ENCODE assay signal across 9 cellular contexts in the genomic region with DNA sequence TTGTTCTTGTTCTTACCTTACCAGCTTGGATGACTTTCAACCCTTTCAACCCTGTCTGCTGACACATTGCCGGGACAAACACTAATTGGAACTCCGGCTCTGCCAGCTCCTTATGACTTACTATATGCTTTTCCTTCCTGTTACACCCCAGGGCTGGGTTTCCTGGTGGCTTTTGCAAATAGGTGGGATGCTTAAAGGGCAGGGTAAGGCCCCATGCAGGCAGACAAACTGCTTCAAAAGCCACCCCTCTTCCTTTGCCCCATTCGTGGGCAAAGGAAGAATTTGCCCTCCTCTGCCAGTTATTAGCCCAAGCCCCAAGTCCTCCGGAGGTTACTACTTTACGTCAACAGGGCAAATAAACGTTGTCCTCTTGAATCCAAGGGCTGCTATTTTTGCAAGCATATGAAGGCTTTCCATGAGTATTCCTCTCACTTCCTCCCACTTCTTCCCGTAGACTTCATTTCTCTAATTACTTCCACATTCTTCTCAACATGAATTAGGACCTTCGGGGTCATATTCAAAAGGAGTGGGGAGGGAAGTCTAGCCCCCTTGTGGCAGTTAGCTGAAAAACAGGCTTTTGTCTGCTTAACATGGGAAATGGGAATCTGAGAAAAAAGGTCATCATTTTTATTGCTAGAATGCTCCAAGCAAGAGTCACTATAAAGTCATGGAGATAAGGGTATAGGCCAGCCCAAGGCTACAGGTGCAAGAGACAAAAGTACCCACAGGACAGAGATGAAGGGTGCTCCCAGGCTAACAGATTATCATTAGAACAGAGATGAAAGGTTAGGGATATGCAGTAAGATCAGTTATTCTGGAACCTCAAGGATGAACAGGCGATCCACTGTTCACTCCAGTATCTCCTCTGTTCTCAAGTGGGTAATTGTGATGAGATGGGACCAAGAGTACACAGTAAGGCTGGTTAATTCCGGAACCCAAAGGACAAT. TPM values are rescaled to one million over a fixed set of nuclear protein-coding genes. Genes with fewer than 3 reads are reported as not detected.
A peak's percentile ranks its signal among the peaks of the same experiment; 100 is the strongest.
DNase-seq lines count a peak whose midpoint lies in the region; ATAC-seq and TF ChIP-seq lines count a peak whose summit lies in the region.
"Had no signal": no experiment of that assay in that cellular context is flagged by ENCODE, and none has a peak within 500 bp of the region (broad histone marks: within the 10 kb centered on the region; RNA-seq: fewer than 3 reads in every experiment).

No MANE protein-coding gene starts in this region.

- H3K27ac ChIP-seq in HCT116 (ENCODE audit: low read depth, low read length) (no peak overlapping the region), PC-3 (ENCODE audit: low read length) (peak overlapping the region; percentile 72), epithelial cell of prostate (peak overlapping the region; percentile 0)
- H3K27ac ChIP-seq: SJSA1 had no signal

- H3F3A ChIP-seq in PC-3 (ENCODE audit: low read length, unreplicated experiment): no peaks in the 10 kb centered on the region

- H3K4me3 Mint-ChIP-seq in nephron progenitor cell: no peak overlapping the region

- peaks cover 23% of the 10 kb centered on the region for H3K9me3 Mint-ChIP-seq in nephron progenitor cell

- H3K36me3 Mint-ChIP-seq in nephron progenitor cell (ENCODE audit: low read depth): peaks cover 4% of the 10 kb centered on the region

- POLR2A ChIA-PET in HCT116 (lab: Charles Lee) (no interaction called here), PC-3 (lab: Charles Lee; ENCODE audit: unreplicated experiment) (interaction anchor here (0.6 kb wide), 1 partner anchor 411 kb away, joined by 5 read pairs; no protein-coding TSS in a partner anchor)

- H3K4me1 Mint-ChIP-seq in nephron progenitor cell: peaks cover 11% of the 10 kb centered on the region

- H3K79me2 ChIP-seq in HCT116 (ENCODE audit: insufficient read depth, low read length) (no peaks in the 10 kb centered on the region), PC-3 (ENCODE audit: low read length) (no peaks in the 10 kb centered on the region)

- no peak overlapping the region for H3K4me3 ChIP-seq in HCT116 (replicated peaks in 1 of 2; ENCODE audit: low read depth in 1 of 2, low read length in 2 of 2)
- H3K4me3 ChIP-seq in PC-3 (ENCODE audit: low read length): peak overlapping the region; percentile 33; the same call in 1 of the 2 replicates
- H3K4me3 ChIP-seq: SJSA1 had no signal

- intact Hi-C loops in HCT116 (cut with micrococcal nuclease): loop anchor here (1.0 to 5.0 kb wide), 2 partner anchors 88 to 260 kb away; no protein-coding TSS in a partner anchor
- intact Hi-C loops in PC-3 (cut with micrococcal nuclease): loop anchor here (1.0 to 5.0 kb wide), 7 partner anchors 10 to 290 kb away; no protein-coding TSS in a partner anchor

- H3K4me1 ChIP-seq in HCT116 (ENCODE audit: control insufficient read depth in 1 of 2, insufficient read depth in 2 of 2, low read length in 2 of 2) (no peaks in the 10 kb centered on the region; a peak in 1 of 4 replicates), PC-3 (ENCODE audit: insufficient read depth, low read length) (peaks cover 22% of the 10 kb centered on the region)

- ATAC-seq in HCT116 (peak; percentile 73), PC-3 (peak; percentile 88), GM18505 (IDR thresholded peaks at IDR 0.05; ENCODE audit: unreplicated experiment) (no peak), HG02938 (IDR thresholded peaks at IDR 0.05; ENCODE audit: unreplicated experiment) (no peak)

- TF ChIP-seq CTCF in HCT116 (IDR thresholded peaks at IDR 0.05 in 2 of 3, conservative IDR thresholded peaks at IDR 0.05 in 1 of 3; ENCODE audit: borderline replicate concordance in 1 of 3, insufficient read depth in 1 of 3, low read depth in 2 of 3, low read length in 2 of 3) (peak; percentile 48 to 78 (median 76); a peak in 5 of 6 replicates), PC-3 (conservative IDR thresholded peaks at IDR 0.05; ENCODE audit: low read depth, low read length) (peak; percentile 94), nephron progenitor cell (IDR thresholded peaks at IDR 0.05) (peak; percentile 70)

- peak overlapping the region; percentile 33 for H2AFZ ChIP-seq in HCT116 (ENCODE audit: low read depth, low read length, poor library complexity, severe bottlenecking)
- peak overlapping the region; percentile 78 for H2AFZ ChIP-seq in PC-3 (ENCODE audit: low read length)

- no peaks in the 10 kb centered on the region for H3K27me3 Mint-ChIP-seq in nephron progenitor cell (ENCODE audit: low read depth, poor library complexity)

- H3K9me2 ChIP-seq in HCT116 (ENCODE audit: insufficient read depth) (no peaks in the 10 kb centered on the region), PC-3 (replicated peaks; ENCODE audit: low read length) (no peaks in the 10 kb centered on the region)

- H3K36me3 ChIP-seq in HCT116 (ENCODE audit: control insufficient read depth in 1 of 2, insufficient read depth in 2 of 2, low read length in 2 of 2) (no peaks in the 10 kb centered on the region), PC-3 (ENCODE audit: low read depth, low read length) (peaks cover 5% of the 10 kb centered on the region; the same call in 1 of the 2 replicates)

- no peaks in the 10 kb centered on the region for H4K20me1 ChIP-seq in HCT116 (ENCODE audit: insufficient read depth)
- H4K20me1 ChIP-seq in PC-3 (ENCODE audit: low read length): no peaks in the 10 kb centered on the region

- H3K27me3 ChIP-seq in HCT116 (ENCODE audit: insufficient read depth, low read length) (no peaks in the 10 kb centered on the region), PC-3 (ENCODE audit: low read length) (no peaks in the 10 kb centered on the region)
- H3K27me3 ChIP-seq: SJSA1 had no signal

- DNase-seq in D341Med (ENCODE audit: low spot score) (peak; percentile 37), HCT116 (ENCODE audit: low read depth, low spot score) (peak; percentile 13), PC-3 (peak; percentile 84), epithelial cell of prostate (ENCODE audit: low read depth, low spot score) (no peak), nephron progenitor cell (peak; percentile 43)
- DNase-seq in activated T-cell treated with anti-CD3 and anti-CD28 coated beads, Interleukin-2, amount 50 U/mL, for 48 hours: no peak

- CTCF ChIA-PET in HCT116 (lab: Charles Lee): interaction anchor here (1.5 kb wide), 1 partner anchor 9 kb away, joined by 3 read pairs; no protein-coding TSS in a partner anchor
- CTCF ChIA-PET in PC-3 (lab: Charles Lee): interaction anchor here (0.6 to 1.4 kb wide), 6 partner anchors 52 to 232 kb away, joined by 3 to 8 read pairs (median 3); no protein-coding TSS in a partner anchor

- peaks cover 0 to 4% of the 10 kb centered on the region in 2 experiments; a peak in 1 of 4 replicates for H3K9me3 ChIP-seq in HCT116 (ENCODE audit: control insufficient read depth in 1 of 2, insufficient read depth in 1 of 2, low read depth in 1 of 2, low read length in 2 of 2)
- H3K9me3 ChIP-seq in PC-3 (ENCODE audit: low read length): peaks cover 23% of the 10 kb centered on the region; the same call in 1 of the 2 replicates

- no TSS peak for BruUV-seq in HCT116 (replicated peaks; lab: Mats Ljungman, UMichigan)
- BruUV-seq in PC-3 (replicated peaks; lab: Mats Ljungman, UMichigan): TSS peak; percentile 96

- TF ChIP-seq RAD21 in HCT116 (IDR thresholded peaks at IDR 0.05; ENCODE audit: low read depth): peak; percentile 57

- RAD21 ChIA-PET in HCT116 (lab: Charles Lee; ENCODE audit: low non-redundant PET in 1 of 2, low total read pairs in 2 of 2, uncharacterized antibody in 2 of 2, unreplicated experiment in 2 of 2): no interaction called here

- no peak for TF ChIP-seq POLR2A in HCT116 (IDR thresholded peaks at IDR 0.05; ENCODE audit: borderline replicate concordance, extremely low read depth, insufficient read depth, insufficient read length)
- TF ChIP-seq POLR2A in GM18505 (IDR thresholded peaks at IDR 0.05; ENCODE audit: borderline replicate concordance, extremely low read depth, insufficient read depth, insufficient read length): no peak

- no peak overlapping the region for H3K9ac ChIP-seq in HCT116 (ENCODE audit: low read length)
- H3K9ac ChIP-seq in PC-3 (ENCODE audit: low read length): peak overlapping the region; percentile 8; the same call in 1 of the 2 replicates

- H3K4me2 ChIP-seq in HCT116 (ENCODE audit: low read length) (no peak overlapping the region), PC-3 (ENCODE audit: low read length) (peak overlapping the region; percentile 71)

- no peak overlapping the region for H3K27ac Mint-ChIP-seq in nephron progenitor cell

TF ChIP-seq in HCT116, 20 proteins besides CTCF, POLR2A, EP300 and RAD21 (continues in another document):
- TF ChIP-seq EGR1 (IDR thresholded peaks at IDR 0.05; ENCODE audit: low read depth) (no peak), POLR2AphosphoS5 (IDR thresholded peaks at IDR 0.05; ENCODE audit: low read depth, low read length) (no peak), CBX3 (IDR thresholded peaks at IDR 0.05; ENCODE audit: low read depth) (no peak), EZH2phosphoT487 (IDR thresholded peaks at IDR 0.05; ENCODE audit: borderline replicate concordance) (no peak), EZH2 (IDR thresholded peaks at IDR 0.05) (no peak), MAX (IDR thresholded peaks at IDR 0.05) (no peak), SIN3A (IDR thresholded peaks at IDR 0.05; ENCODE audit: low read depth) (no peak), JUND (IDR thresholded peaks at IDR 0.05) (no peak), SRF (IDR thresholded peaks at IDR 0.05; ENCODE audit: low read depth) (no peak), CEBPB (IDR thresholded peaks at IDR 0.05; ENCODE audit: low read depth) (no peak), ELF1 (IDR thresholded peaks at IDR 0.05; ENCODE audit: borderline replicate concordance, low read depth) (no peak), FOSL1 (IDR thresholded peaks at IDR 0.05; ENCODE audit: low read depth) (no peak), ZFX (IDR thresholded peaks at IDR 0.05) (no peak), TCF7L2 (IDR thresholded peaks at IDR 0.05; ENCODE audit: borderline replicate concordance, extremely low read depth, insufficient read depth, insufficient read length) (no peak)

RNA-seq across cellular contexts. Expression of gene FSTL1, which starts 56.3 kb away (rescaled TPM):
- 20.7 TPM for total RNA-seq in HCT116 (2021; ENCODE audit: unreplicated experiment)
- polyA plus RNA-seq in HCT116 (2012): 22.7 and 23.4 TPM in 2 replicates
- 178 and 185 TPM in 2 replicates for total RNA-seq in PC-3 (2014; rRNA removed)

Comparison
In these comparisons a context has a peak if more than half of its experiments do, and no peak if none do; other contexts are left out.
1. DNase-seq: peak in D341Med (single experiment), HCT116 (single experiment), PC-3 (single experiment) and nephron progenitor cell (single experiment); none in epithelial cell of prostate (single experiment) and activated T-cell treated with anti-CD3 and anti-CD28 coated beads, Interleukin-2, amount 50 U/mL, for 48 hours (0 of 2).
2. ATAC-seq: peak in HCT116 (single experiment) and PC-3 (single experiment); none in GM18505 (single experiment) and HG02938 (single experiment).
3. Peak in every context shown above with its lines, with median percentiles within 50 percentile points of each other: CTCF ChIP-seq.